1 cellular context compared by ENCODE assay signal in the genomic region with DNA sequence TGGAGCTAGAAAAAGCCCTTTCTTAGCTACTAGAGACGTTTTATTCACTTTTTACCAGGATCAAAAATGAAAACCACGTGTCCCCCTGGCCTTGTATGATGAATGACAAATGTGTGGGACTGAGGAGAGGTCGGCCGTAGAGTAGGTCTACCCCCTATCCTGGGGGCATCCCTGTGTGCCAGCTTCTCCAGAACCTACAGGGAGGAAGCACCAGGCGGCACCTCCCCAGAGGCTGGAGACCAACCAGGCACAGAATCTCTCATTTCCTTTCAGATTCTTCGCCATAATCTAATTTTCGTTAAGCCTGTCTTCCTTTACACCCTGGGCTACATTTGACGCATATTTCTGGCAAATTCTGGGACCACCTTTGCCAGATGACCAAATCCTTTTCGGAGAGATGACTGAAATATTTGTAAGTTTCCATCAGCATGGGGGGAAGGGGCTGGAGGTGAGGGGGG.
TF ChIP-seq lines count a peak whose summit lies in the region.

No MANE protein-coding gene starts in this region.

TF ChIP-seq in GM23338, 12 proteins besides CTCF, POLR2A, EP300 and RAD21 (continued from another document):
- TF ChIP-seq, protein P1, sequence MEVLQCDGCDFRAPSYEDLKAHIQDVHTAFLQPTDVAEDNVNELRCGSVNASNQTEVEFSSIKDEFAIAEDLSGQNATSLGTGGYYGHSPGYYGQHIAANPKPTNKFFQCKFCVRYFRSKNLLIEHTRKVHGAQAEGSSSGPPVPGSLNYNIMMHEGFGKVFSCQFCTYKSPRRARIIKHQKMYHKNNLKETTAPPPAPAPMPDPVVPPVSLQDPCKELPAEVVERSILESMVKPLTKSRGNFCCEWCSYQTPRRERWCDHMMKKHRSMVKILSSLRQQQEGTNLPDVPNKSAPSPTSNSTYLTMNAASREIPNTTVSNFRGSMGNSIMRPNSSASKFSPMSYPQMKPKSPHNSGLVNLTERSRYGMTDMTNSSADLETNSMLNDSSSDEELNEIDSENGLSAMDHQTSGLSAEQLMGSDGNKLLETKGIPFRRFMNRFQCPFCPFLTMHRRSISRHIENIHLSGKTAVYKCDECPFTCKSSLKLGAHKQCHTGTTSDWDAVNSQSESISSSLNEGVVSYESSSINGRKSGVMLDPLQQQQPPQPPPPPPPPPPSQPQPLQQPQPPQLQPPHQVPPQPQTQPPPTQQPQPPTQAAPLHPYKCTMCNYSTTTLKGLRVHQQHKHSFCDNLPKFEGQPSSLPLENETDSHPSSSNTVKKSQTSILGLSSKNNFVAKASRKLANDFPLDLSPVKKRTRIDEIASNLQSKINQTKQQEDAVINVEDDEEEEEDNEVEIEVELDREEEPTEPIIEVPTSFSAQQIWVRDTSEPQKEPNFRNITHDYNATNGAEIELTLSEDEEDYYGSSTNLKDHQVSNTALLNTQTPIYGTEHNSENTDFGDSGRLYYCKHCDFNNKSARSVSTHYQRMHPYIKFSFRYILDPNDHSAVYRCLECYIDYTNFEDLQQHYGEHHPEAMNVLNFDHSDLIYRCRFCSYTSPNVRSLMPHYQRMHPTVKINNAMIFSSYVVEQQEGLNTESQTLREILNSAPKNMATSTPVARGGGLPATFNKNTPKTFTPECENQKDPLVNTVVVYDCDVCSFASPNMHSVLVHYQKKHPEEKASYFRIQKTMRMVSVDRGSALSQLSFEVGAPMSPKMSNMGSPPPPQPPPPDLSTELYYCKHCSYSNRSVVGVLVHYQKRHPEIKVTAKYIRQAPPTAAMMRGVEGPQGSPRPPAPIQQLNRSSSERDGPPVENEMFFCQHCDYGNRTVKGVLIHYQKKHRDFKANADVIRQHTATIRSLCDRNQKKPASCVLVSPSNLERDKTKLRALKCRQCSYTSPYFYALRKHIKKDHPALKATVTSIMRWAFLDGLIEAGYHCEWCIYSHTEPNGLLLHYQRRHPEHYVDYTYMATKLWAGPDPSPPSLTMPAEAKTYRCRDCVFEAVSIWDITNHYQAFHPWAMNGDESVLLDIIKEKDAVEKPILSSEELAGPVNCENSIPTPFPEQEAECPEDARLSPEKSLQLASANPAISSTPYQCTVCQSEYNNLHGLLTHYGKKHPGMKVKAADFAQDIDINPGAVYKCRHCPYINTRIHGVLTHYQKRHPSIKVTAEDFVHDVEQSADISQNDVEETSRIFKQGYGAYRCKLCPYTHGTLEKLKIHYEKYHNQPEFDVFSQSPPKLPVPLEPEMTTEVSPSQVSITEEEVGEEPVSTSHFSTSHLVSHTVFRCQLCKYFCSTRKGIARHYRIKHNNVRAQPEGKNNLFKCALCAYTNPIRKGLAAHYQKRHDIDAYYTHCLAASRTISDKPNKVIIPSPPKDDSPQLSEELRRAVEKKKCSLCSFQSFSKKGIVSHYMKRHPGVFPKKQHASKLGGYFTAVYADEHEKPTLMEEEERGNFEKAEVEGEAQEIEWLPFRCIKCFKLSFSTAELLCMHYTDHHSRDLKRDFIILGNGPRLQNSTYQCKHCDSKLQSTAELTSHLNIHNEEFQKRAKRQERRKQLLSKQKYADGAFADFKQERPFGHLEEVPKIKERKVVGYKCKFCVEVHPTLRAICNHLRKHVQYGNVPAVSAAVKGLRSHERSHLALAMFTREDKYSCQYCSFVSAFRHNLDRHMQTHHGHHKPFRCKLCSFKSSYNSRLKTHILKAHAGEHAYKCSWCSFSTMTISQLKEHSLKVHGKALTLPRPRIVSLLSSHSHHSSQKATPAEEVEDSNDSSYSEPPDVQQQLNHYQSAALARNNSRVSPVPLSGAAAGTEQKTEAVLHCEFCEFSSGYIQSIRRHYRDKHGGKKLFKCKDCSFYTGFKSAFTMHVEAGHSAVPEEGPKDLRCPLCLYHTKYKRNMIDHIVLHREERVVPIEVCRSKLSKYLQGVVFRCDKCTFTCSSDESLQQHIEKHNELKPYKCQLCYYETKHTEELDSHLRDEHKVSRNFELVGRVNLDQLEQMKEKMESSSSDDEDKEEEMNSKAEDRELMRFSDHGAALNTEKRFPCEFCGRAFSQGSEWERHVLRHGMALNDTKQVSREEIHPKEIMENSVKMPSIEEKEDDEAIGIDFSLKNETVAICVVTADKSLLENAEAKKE (CRISPR knock-in tag; IDR thresholded peaks at IDR 0.05) = no peak
- TF ChIP-seq EZH2 (IDR thresholded peaks at IDR 0.05; ENCODE audit: low read depth, unreplicated experiment) = no peak
- no peak for TF ChIP-seq ZNF331 (CRISPR knock-in tag; IDR thresholded peaks at IDR 0.05; ENCODE audit: low read depth)
